ENCODE assay signal across 29 cellular contexts in genomic region chr3:48565186-48565585, GRCh38. TPM values are rescaled to one million over a fixed set of nuclear protein-coding genes. Genes with fewer than 3 reads are reported as not detected.
DNase-seq lines count a peak whose midpoint lies in the region; ATAC-seq, FAIRE-seq and TF ChIP-seq lines count a peak whose summit lies in the region.
"Had no signal": no experiment of that assay in that cellular context is flagged by ENCODE, and none has a peak within 500 bp of the region (broad histone marks: within the 10 kb centered on the region; RNA-seq: fewer than 3 reads in every experiment).

No MANE protein-coding gene starts in this region.

- DNase-seq in activated naive CD8-positive, alpha-beta T cell treated with anti-CD3 and anti-CD28 coated beads, Interleukin-2, amount 10 ng/mL, durations not matched to agents 7 days and 5 days, result no peak
- no peak for DNase-seq in activated naive CD8-positive, alpha-beta T cell treated with anti-CD3 and anti-CD28 coated beads for 36 hours
- DNase-seq in SJSA1 (ENCODE audit: low read depth in 1 of 2, low spot score in 2 of 2) (no peak), memory B cell (ENCODE audit: low spot score in 2 of 2) (no peak), urothelium cell line (ENCODE audit: low spot score) (no peak), RCC 7860 (ENCODE audit: low spot score) (no peak)
- DNase-seq in CD8-positive, alpha-beta T cell, result no peak
- DNase-seq: activated CD4-positive, alpha-beta T cell treated with anti-CD3 and anti-CD28 coated beads, Interleukin-2, amount 10 ng/mL, durations not matched to agents 24 days and 14 days; activated gamma-delta T cell treated with Interleukin-2 at 50 U/mL for 16 hours; activated T-cell treated with anti-CD3 and anti-CD28 coated beads, Interleukin-2, amount 50 U/mL, for 24 hours; body of pancreas; effector CD4-positive, alpha-beta T cell; heart left ventricle; kidney glomerular epithelial cell; lower lobe of right lung; NCI-H1105; NCI-H1930; NCI-H226; psoas muscle; sigmoid colon; stimulated activated CD4-positive, alpha-beta T cell treated with anti-CD3 and anti-CD28 coated beads, Interleukin-15, amount 100 ng/mL, for 24 hours; stimulated activated naive CD8-positive, alpha-beta T cell treated with anti-CD3 and anti-CD28 coated beads, Interleukin-15, amount 100 ng/mL, for 72 hours had no signal

- POLR2A ChIA-PET in activated naive CD8-positive, alpha-beta T cell treated with anti-CD3 and anti-CD28 coated beads, Interleukin-2, amount 10 ng/mL, durations not matched to agents 7 days and 5 days (lab: Charles Lee), result no interaction called here
- POLR2A ChIA-PET in CD8-positive, alpha-beta T cell (lab: Charles Lee), result no interaction called here

- no peaks in the 10 kb centered on the region for H3K9me3 ChIP-seq in SJSA1 (replicated peaks)
- no peaks in the 10 kb centered on the region for H3K9me3 ChIP-seq in CD8-positive, alpha-beta T cell (ENCODE audit: low read length)
- H3K9me3 ChIP-seq: body of pancreas, heart left ventricle, lower lobe of right lung, neutrophil, psoas muscle, sigmoid colon had no signal

- no peaks in the 10 kb centered on the region for H3K27me3 Mint-ChIP-seq in activated naive CD8-positive, alpha-beta T cell treated with anti-CD3 and anti-CD28 coated beads, Interleukin-2, amount 10 ng/mL, durations not matched to agents 7 days and 5 days
- H3K27me3 Mint-ChIP-seq in activated naive CD8-positive, alpha-beta T cell treated with anti-CD3 and anti-CD28 coated beads for 36 hours, result no peaks in the 10 kb centered on the region
- no peaks in the 10 kb centered on the region for H3K27me3 Mint-ChIP-seq in memory B cell
- H3K27me3 Mint-ChIP-seq in CD8-positive, alpha-beta T cell (ENCODE audit: low read depth), result no peaks in the 10 kb centered on the region
- H3K27me3 Mint-ChIP-seq: activated CD4-positive, alpha-beta T cell treated with anti-CD3 and anti-CD28 coated beads, Interleukin-2, amount 10 ng/mL, durations not matched to agents 24 days and 14 days; activated T-cell treated with anti-CD3 and anti-CD28 coated beads, Interleukin-2, amount 50 U/mL, for 24 hours; stimulated activated naive CD8-positive, alpha-beta T cell treated with anti-CD3 and anti-CD28 coated beads, Interleukin-15, amount 100 ng/mL, for 72 hours had no signal

- CTCF ChIA-PET in CD8-positive, alpha-beta T cell (lab: Charles Lee), result interaction anchor here (0.6 kb wide), 1 partner anchor 50 kb away, joined by 3 read pairs; no protein-coding TSS in a partner anchor

- H3K27ac Mint-ChIP-seq in activated naive CD8-positive, alpha-beta T cell treated with anti-CD3 and anti-CD28 coated beads, Interleukin-2, amount 10 ng/mL, durations not matched to agents 7 days and 5 days, result peak overlapping the region; percentile 64
- no peak overlapping the region for H3K27ac Mint-ChIP-seq in activated naive CD8-positive, alpha-beta T cell treated with anti-CD3 and anti-CD28 coated beads for 36 hours
- H3K27ac Mint-ChIP-seq in memory B cell, result peak overlapping the region; percentile 21
- no peak overlapping the region for H3K27ac Mint-ChIP-seq in CD8-positive, alpha-beta T cell
- H3K27ac Mint-ChIP-seq: activated T-cell treated with anti-CD3 and anti-CD28 coated beads, Interleukin-2, amount 50 U/mL, for 24 hours had no signal

- no peaks in the 10 kb centered on the region for H3K36me3 Mint-ChIP-seq in activated naive CD8-positive, alpha-beta T cell treated with anti-CD3 and anti-CD28 coated beads, Interleukin-2, amount 10 ng/mL, durations not matched to agents 7 days and 5 days
- no peaks in the 10 kb centered on the region for H3K36me3 Mint-ChIP-seq in activated naive CD8-positive, alpha-beta T cell treated with anti-CD3 and anti-CD28 coated beads for 36 hours
- H3K36me3 Mint-ChIP-seq in memory B cell, result no peaks in the 10 kb centered on the region
- no peaks in the 10 kb centered on the region for H3K36me3 Mint-ChIP-seq in CD8-positive, alpha-beta T cell

- H3K4me3 Mint-ChIP-seq in activated naive CD8-positive, alpha-beta T cell treated with anti-CD3 and anti-CD28 coated beads, Interleukin-2, amount 10 ng/mL, durations not matched to agents 7 days and 5 days, result no peak overlapping the region
- no peak overlapping the region for H3K4me3 Mint-ChIP-seq in activated naive CD8-positive, alpha-beta T cell treated with anti-CD3 and anti-CD28 coated beads for 36 hours
- H3K4me3 Mint-ChIP-seq in memory B cell, result no peak overlapping the region
- H3K4me3 Mint-ChIP-seq in CD8-positive, alpha-beta T cell, result no peak overlapping the region
- H3K4me3 Mint-ChIP-seq: activated CD4-positive, alpha-beta T cell treated with anti-CD3 and anti-CD28 coated beads, Interleukin-2, amount 10 ng/mL, durations not matched to agents 24 days and 14 days; activated T-cell treated with anti-CD3 and anti-CD28 coated beads, Interleukin-2, amount 50 U/mL, for 24 hours; stimulated activated naive CD8-positive, alpha-beta T cell treated with anti-CD3 and anti-CD28 coated beads, Interleukin-15, amount 100 ng/mL, for 72 hours had no signal

- peak overlapping the region; percentile 86 for H3K27ac ChIP-seq in SJSA1
- H3K27ac ChIP-seq in CD8-positive, alpha-beta T cell (ENCODE audit: low read depth, low read length), result no peak overlapping the region
- H3K27ac ChIP-seq: body of pancreas, heart left ventricle, lower lobe of right lung, neutrophil, psoas muscle, sigmoid colon had no signal

- no peak overlapping the region for H3K4me3 ChIP-seq in SJSA1
- no peak overlapping the region for H3K4me3 ChIP-seq in CD8-positive, alpha-beta T cell (ENCODE audit: low read depth, low read length)
- H3K4me3 ChIP-seq: body of pancreas, heart left ventricle, lower lobe of right lung, psoas muscle, sigmoid colon had no signal

- H3K4me1 Mint-ChIP-seq in activated naive CD8-positive, alpha-beta T cell treated with anti-CD3 and anti-CD28 coated beads, Interleukin-2, amount 10 ng/mL, durations not matched to agents 7 days and 5 days, result peaks cover 22% of the 10 kb centered on the region
- H3K4me1 Mint-ChIP-seq in activated naive CD8-positive, alpha-beta T cell treated with anti-CD3 and anti-CD28 coated beads for 36 hours, result peaks cover 10% of the 10 kb centered on the region
- peaks cover 4% of the 10 kb centered on the region for H3K4me1 Mint-ChIP-seq in memory B cell
- H3K4me1 Mint-ChIP-seq in CD8-positive, alpha-beta T cell (ENCODE audit: low read depth), result no peaks in the 10 kb centered on the region

- H3K36me3 ChIP-seq in SJSA1, result peaks cover 90% of the 10 kb centered on the region
- no peaks in the 10 kb centered on the region for H3K36me3 ChIP-seq in CD8-positive, alpha-beta T cell (ENCODE audit: insufficient read depth, low read length)
- H3K36me3 ChIP-seq: heart left ventricle, lower lobe of right lung, neutrophil, sigmoid colon had no signal

- intact Hi-C loops in CD8-positive, alpha-beta T cell (cut with DNase I, micrococcal nuclease), result no loop called here

- H3K4me1 ChIP-seq in SJSA1 (replicated peaks), result peaks cover 100% of the 10 kb centered on the region
- no peaks in the 10 kb centered on the region for H3K4me1 ChIP-seq in CD8-positive, alpha-beta T cell (ENCODE audit: insufficient read depth, low read length)

- no peaks in the 10 kb centered on the region for H3K9me3 Mint-ChIP-seq in activated naive CD8-positive, alpha-beta T cell treated with anti-CD3 and anti-CD28 coated beads, Interleukin-2, amount 10 ng/mL, durations not matched to agents 7 days and 5 days
- no peaks in the 10 kb centered on the region for H3K9me3 Mint-ChIP-seq in activated naive CD8-positive, alpha-beta T cell treated with anti-CD3 and anti-CD28 coated beads for 36 hours
- H3K9me3 Mint-ChIP-seq in memory B cell, result no peaks in the 10 kb centered on the region
- no peaks in the 10 kb centered on the region for H3K9me3 Mint-ChIP-seq in CD8-positive, alpha-beta T cell
- H3K9me3 Mint-ChIP-seq: activated CD4-positive, alpha-beta T cell treated with anti-CD3 and anti-CD28 coated beads, Interleukin-2, amount 10 ng/mL, durations not matched to agents 24 days and 14 days; activated T-cell treated with anti-CD3 and anti-CD28 coated beads, Interleukin-2, amount 50 U/mL, for 24 hours; stimulated activated naive CD8-positive, alpha-beta T cell treated with anti-CD3 and anti-CD28 coated beads, Interleukin-15, amount 100 ng/mL, for 72 hours had no signal

- peak; percentile 37 for FAIRE-seq in urothelium cell line (lab: Jason Lieb, UNC)
- no peak for FAIRE-seq in RCC 7860 (lab: Jason Lieb, UNC)
- FAIRE-seq: A204.1 had no signal

- H3K27me3 ChIP-seq in SJSA1 (replicated peaks), result no peaks in the 10 kb centered on the region
- H3K27me3 ChIP-seq in CD8-positive, alpha-beta T cell (ENCODE audit: insufficient read depth, low read length), result no peaks in the 10 kb centered on the region
- H3K27me3 ChIP-seq: body of pancreas, heart left ventricle, sigmoid colon had no signal

- TF ChIP-seq CTCF in CD8-positive, alpha-beta T cell (IDR thresholded peaks at IDR 0.05), result no peak

- ATAC-seq in activated naive CD8-positive, alpha-beta T cell treated with anti-CD3 and anti-CD28 coated beads, Interleukin-2, amount 10 ng/mL, durations not matched to agents 7 days and 5 days (ENCODE audit: low read depth), result no peak
- no peak for ATAC-seq in memory B cell (ENCODE audit: low read depth)
- ATAC-seq in CD8-positive, alpha-beta T cell, result no peak
- no peak for ATAC-seq in GM18517 (IDR thresholded peaks at IDR 0.05; ENCODE audit: unreplicated experiment)
- ATAC-seq: body of pancreas; heart left ventricle; lower lobe of right lung; psoas muscle; stimulated activated naive CD8-positive, alpha-beta T cell treated with anti-CD3 and anti-CD28 coated beads, Interleukin-15, amount 100 ng/mL, for 72 hours had no signal

RNA-seq across cellular contexts. Expression of gene UCN2, which starts 1.6 kb away (rescaled TPM):
- total RNA-seq in activated naive CD8-positive, alpha-beta T cell treated with anti-CD3 and anti-CD28 coated beads, Interleukin-2, amount 10 ng/mL, durations not matched to agents 7 days and 5 days, result not detected
- total RNA-seq in activated naive CD8-positive, alpha-beta T cell treated with anti-CD3 and anti-CD28 coated beads for 36 hours, result not detected
- 10.1 and 12.1 TPM in 2 replicates for total RNA-seq in SJSA1 (2014; rRNA removed; shearing (Covaris generic))
- not detected for total RNA-seq in CD8-positive, alpha-beta T cell
- total RNA-seq: activated CD4-positive, alpha-beta T cell treated with anti-CD3 and anti-CD28 coated beads, Interleukin-2, amount 10 ng/mL, durations not matched to agents 24 days and 14 days; body of pancreas; sigmoid colon had no signal

RNA-seq across cellular contexts. Expression of gene PFKFB4, which starts 8.6 kb away (rescaled TPM):
- 10 to 100 TPM; 56.8 to 60.7 TPM for total RNA-seq in activated naive CD8-positive, alpha-beta T cell treated with anti-CD3 and anti-CD28 coated beads, Interleukin-2, amount 10 ng/mL, durations not matched to agents 7 days and 5 days
- 10 to 100 TPM; 33.7 to 36.1 TPM for total RNA-seq in activated naive CD8-positive, alpha-beta T cell treated with anti-CD3 and anti-CD28 coated beads for 36 hours
- 3.3 and 8.9 TPM in 2 replicates for total RNA-seq in SJSA1 (2014; rRNA removed; shearing (Covaris generic))
- total RNA-seq in CD8-positive, alpha-beta T cell, result 1 to 10 TPM; 1.2 to 1.3 TPM

RNA-seq across cellular contexts. Expression of gene COL7A1, which starts 29.9 kb away (rescaled TPM):
- 1 to 10 TPM; 1.0 to 1.6 TPM for total RNA-seq in activated naive CD8-positive, alpha-beta T cell treated with anti-CD3 and anti-CD28 coated beads, Interleukin-2, amount 10 ng/mL, durations not matched to agents 7 days and 5 days
- 1 to 10 TPM; 1.4 to 1.8 TPM for total RNA-seq in activated naive CD8-positive, alpha-beta T cell treated with anti-CD3 and anti-CD28 coated beads for 36 hours
- 86.6 and 136 TPM in 2 replicates for total RNA-seq in SJSA1 (2014; rRNA removed; shearing (Covaris generic))
- 1 to 10 TPM; 1.2 to 1.6 TPM for total RNA-seq in CD8-positive, alpha-beta T cell

RNA-seq across cellular contexts. Expression of gene UQCRC1, which starts 44.3 kb away (rescaled TPM):
- total RNA-seq in activated naive CD8-positive, alpha-beta T cell treated with anti-CD3 and anti-CD28 coated beads, Interleukin-2, amount 10 ng/mL, durations not matched to agents 7 days and 5 days, result 100 to 1,000 TPM; 144 to 148 TPM
- 100 to 1,000 TPM; 193 to 209 TPM for total RNA-seq in activated naive CD8-positive, alpha-beta T cell treated with anti-CD3 and anti-CD28 coated beads for 36 hours
- total RNA-seq in SJSA1 (2014; rRNA removed; shearing (Covaris generic)), result 377 and 397 TPM in 2 replicates
- 10 to 100 TPM; 84.2 to 92.5 TPM for total RNA-seq in CD8-positive, alpha-beta T cell

RNA-seq across cellular contexts. Expression of gene TMEM89, which starts 56.4 kb away (rescaled TPM):
- not detected for total RNA-seq in activated naive CD8-positive, alpha-beta T cell treated with anti-CD3 and anti-CD28 coated beads, Interleukin-2, amount 10 ng/mL, durations not matched to agents 7 days and 5 days
- total RNA-seq in activated naive CD8-positive, alpha-beta T cell treated with anti-CD3 and anti-CD28 coated beads for 36 hours, result not detected
- total RNA-seq in SJSA1 (2014; rRNA removed; shearing (Covaris generic)), result not detected in 2 replicates
- not detected for total RNA-seq in CD8-positive, alpha-beta T cell
- total RNA-seq: body of pancreas, cerebellum, fibroblast of villous mesenchyme, H4, heart left ventricle, lower lobe of right lung, M059J, psoas muscle, sigmoid colon had no signal

Comparison
In these comparisons a context has a peak if more than half of its experiments do, and no peak if none do; other contexts are left out.
1. H3K27ac Mint-ChIP-seq: peak in activated naive CD8-positive, alpha-beta T cell treated with anti-CD3 and anti-CD28 coated beads, Interleukin-2, amount 10 ng/mL, durations not matched to agents 7 days and 5 days (single experiment) and memory B cell (single experiment); none in activated naive CD8-positive, alpha-beta T cell treated with anti-CD3 and anti-CD28 coated beads for 36 hours (single experiment) and CD8-positive, alpha-beta T cell (single experiment).
2. RNA of gene UCN2, which starts 1.6 kb away (total RNA-seq): 10.1 to 12.1 TPM in SJSA1; not detected in activated naive CD8-positive, alpha-beta T cell treated with anti-CD3 and anti-CD28 coated beads for 36 hours, not detected in activated naive CD8-positive, alpha-beta T cell treated with anti-CD3 and anti-CD28 coated beads, Interleukin-2, amount 10 ng/mL, durations not matched to agents 7 days and 5 days and not detected in CD8-positive, alpha-beta T cell; every median in the first group is over 10 times any median in the second.
3. RNA of gene COL7A1, which starts 29.9 kb away (total RNA-seq): 86.6 to 136 TPM in SJSA1; 1.4 to 1.8 TPM in activated naive CD8-positive, alpha-beta T cell treated with anti-CD3 and anti-CD28 coated beads for 36 hours, 1.0 to 1.6 TPM in activated naive CD8-positive, alpha-beta T cell treated with anti-CD3 and anti-CD28 coated beads, Interleukin-2, amount 10 ng/mL, durations not matched to agents 7 days and 5 days and 1.2 to 1.6 TPM in CD8-positive, alpha-beta T cell; every median in the first group is over 10 times any median in the second.